Comparison of ENCODE assay signal across 9 cellular contexts in genomic region chr11:60563553-60564235, GRCh38. TPM values are rescaled to one million over a fixed set of nuclear protein-coding genes. Genes with fewer than 3 reads are reported as not detected.
DNase-seq lines count a peak whose midpoint lies in the region; ATAC-seq and TF ChIP-seq lines count a peak whose summit lies in the region.
"Had no signal": no experiment of that assay in that cellular context is flagged by ENCODE, and none has a peak within 500 bp of the region (broad histone marks: within the 10 kb centered on the region; RNA-seq: fewer than 3 reads in every experiment).

No MANE protein-coding gene starts in this region.

- BruUV-seq in Calu3 (replicated peaks; lab: Mats Ljungman, UMichigan): no TSS peak

- peak; percentile 73 for ATAC-seq in HG03439 (IDR thresholded peaks at IDR 0.05; ENCODE audit: unreplicated experiment)
- peak; percentile 39 to 58 for ATAC-seq in naive B cell (ENCODE audit: low read depth in 2 of 2)

- no peak for TF ChIP-seq CTCF in Calu3 (IDR thresholded peaks at IDR 0.05; ENCODE audit: unreplicated experiment)

- CTCF ChIA-PET in Calu3 (lab: Charles Lee): no interaction called here

- peak overlapping the region in 1 of 8 donors; percentile 48 for H3K4me3 Mint-ChIP-seq in naive B cell
- no peak overlapping the region for H3K4me3 Mint-ChIP-seq in Calu3 (ENCODE audit: low read depth, unreplicated experiment)
- H3K4me3 Mint-ChIP-seq: memory B cell had no signal

- H3K9me3 Mint-ChIP-seq in naive B cell: peaks cover 4 to 45% (median 29%) of the 10 kb centered on the region in 7 donors
- H3K9me3 Mint-ChIP-seq in Calu3 (ENCODE audit: low read depth, unreplicated experiment): peaks cover 14% of the 10 kb centered on the region

- peaks cover 0 to 5% (median 4%) of the 10 kb centered on the region in 3 donors for H3K27me3 Mint-ChIP-seq in naive B cell
- no peaks in the 10 kb centered on the region for H3K27me3 Mint-ChIP-seq in Calu3 (ENCODE audit: unreplicated experiment)

- intact Hi-C loops in Calu3 (cut with micrococcal nuclease; ENCODE audit: unreplicated experiment): no loop called here

- H3K4me1 Mint-ChIP-seq in naive B cell (peaks cover 7 to 18% (median 7%) of the 10 kb centered on the region in 3 donors), Calu3 (ENCODE audit: low read depth, unreplicated experiment) (no peaks in the 10 kb centered on the region)

- peak; percentile 15 for DNase-seq in SKM-1 treated with dmso at 0.1 percent for 144 hours (lab: John Stamatoyannopoulos, UW; ENCODE audit: unreplicated experiment)
- DNase-seq in SKM-1 (lab: John Stamatoyannopoulos, UW; ENCODE audit: unreplicated experiment): no peak
- peak; percentile 12 for DNase-seq in SIG-M5 treated with dmso at 0.1 percent for 504 hours (lab: John Stamatoyannopoulos, UW; ENCODE audit: unreplicated experiment)
- DNase-seq in naive B cell: no peak
- DNase-seq in central memory CD4-positive, alpha-beta T cell: no peak
- DNase-seq in mucosa of gallbladder (ENCODE audit: low spot score): no peak
- no peak for DNase-seq in Calu3

- H3K27ac Mint-ChIP-seq in naive B cell (peak overlapping the region in 1 of 6 donors; percentile 28), Calu3 (ENCODE audit: unreplicated experiment) (no peak overlapping the region)
- H3K27ac Mint-ChIP-seq: memory B cell had no signal

- peaks cover 13 to 17% of the 10 kb centered on the region in 2 donors for H3K36me3 Mint-ChIP-seq in naive B cell
- H3K36me3 Mint-ChIP-seq in Calu3 (ENCODE audit: insufficient read depth, unreplicated experiment): no peaks in the 10 kb centered on the region

RNA-seq across cellular contexts. Expression of gene MS4A13, which starts 48.5 kb away (rescaled TPM):
- polyA plus RNA-seq in naive B cell (ENCODE audit: low read depth in 6 of 6): not detected
- total RNA-seq in mucosa of gallbladder (not detected), Calu3 (2022) (not detected in 2 replicates)

Comparison
In these comparisons a context has a peak if more than half of its experiments do, and no peak if none do; other contexts are left out.
1. DNase-seq: peak in SKM-1 treated with dmso at 0.1 percent for 144 hours (single experiment) and SIG-M5 treated with dmso at 0.1 percent for 504 hours (single experiment); none in SKM-1 (single experiment), naive B cell (single experiment), central memory CD4-positive, alpha-beta T cell (single experiment), mucosa of gallbladder (single experiment) and Calu3 (single experiment).